ENCODE assay signal across 8 cellular contexts in the genomic region with DNA sequence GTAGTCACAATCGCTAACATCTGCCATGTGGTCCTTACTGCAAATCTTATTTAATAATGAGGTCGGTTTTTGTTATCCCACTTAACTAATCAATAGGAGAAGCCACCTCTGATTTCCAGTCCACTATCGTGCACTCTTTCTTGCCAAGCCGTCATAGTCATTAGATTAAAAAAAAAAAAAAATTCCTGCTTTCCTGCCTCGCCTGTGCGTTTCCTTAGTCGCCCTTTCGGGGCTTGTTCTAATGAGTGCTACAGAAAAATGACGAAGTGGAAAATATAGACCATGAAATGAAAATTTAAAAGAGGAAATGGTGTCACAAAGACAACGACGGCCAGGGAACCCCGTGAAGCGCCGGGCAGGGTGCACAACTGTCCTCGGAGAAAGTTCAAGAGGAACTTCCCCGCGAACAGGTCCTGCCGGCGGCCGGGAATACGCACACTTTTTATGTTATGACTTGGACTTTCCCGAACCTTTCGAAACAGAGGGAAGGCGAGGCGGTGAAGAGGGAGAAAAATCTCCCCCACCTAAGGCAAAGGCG. TPM values are rescaled to one million over a fixed set of nuclear protein-coding genes. Genes with fewer than 3 reads are reported as not detected.
A peak's percentile ranks its signal among the peaks of the same experiment; 100 is the strongest.
DNase-seq lines count a peak whose midpoint lies in the region; ATAC-seq and TF ChIP-seq lines count a peak whose summit lies in the region.

No MANE protein-coding gene starts in this region.

- H3K9me3 ChIP-seq in KOPT-K1 (ENCODE audit: insufficient read depth, low read length, poor library complexity, severe bottlenecking) (no peaks in the 10 kb centered on the region), vagina (no peaks in the 10 kb centered on the region)

- no peaks in the 10 kb centered on the region for H3K27me3 ChIP-seq in vagina

- H3K4me1 ChIP-seq in vagina, result peaks cover 37% of the 10 kb centered on the region

- peaks cover 23% of the 10 kb centered on the region for H3K4me1 Mint-ChIP-seq in neural crest cell

- H3K4me3 ChIP-seq in vagina, result peak overlapping the region; percentile 89 to 98

- H3K4me3 Mint-ChIP-seq in neural crest cell, result peak overlapping the region; percentile 94

- no peaks in the 10 kb centered on the region for H3K27me3 Mint-ChIP-seq in neural crest cell (ENCODE audit: low read depth)

- H3K36me3 ChIP-seq in KOPT-K1 (ENCODE audit: insufficient read depth, low read length) (no peaks in the 10 kb centered on the region), vagina (no peaks in the 10 kb centered on the region)

- ATAC-seq in GM21619 (IDR thresholded peaks at IDR 0.05; ENCODE audit: unreplicated experiment), result peak; percentile 13
- peak; percentile 9 for ATAC-seq in esophagus mucosa

- intact Hi-C loops in vagina (cut with DNase I), result loop anchor here (5.0 kb wide), 1 partner anchor 72 kb away; a partner anchor contains a TSS

- peaks cover 2% of the 10 kb centered on the region for H3K36me3 Mint-ChIP-seq in neural crest cell (ENCODE audit: low read depth)

- DNase-seq in ELF-1 (ENCODE audit: low read depth, low spot score) (peak; percentile 60), neural crest cell (ENCODE audit: low read depth, low spot score) (no peak), vagina (ENCODE audit: extremely low spot score in 2 of 2) (no peak), amniotic stem cell (lab: John Stamatoyannopoulos, UW) (no peak)
- peak; percentile 66 to 68 for DNase-seq in activated CD4-positive, alpha-beta T cell treated with anti-CD3 and anti-CD28 coated beads, Interleukin-2, amount 50 U/mL, for 48 hours

- H3K27ac Mint-ChIP-seq in neural crest cell (ENCODE audit: unreplicated experiment), result peak overlapping the region; percentile 99

- no peak for TF ChIP-seq POLR2A in vagina (IDR thresholded peaks at IDR 0.05)

- TF ChIP-seq CTCF in neural crest cell (conservative IDR thresholded peaks at IDR 0.05) (no peak), vagina (IDR thresholded peaks at IDR 0.05) (no peak)

- no peaks in the 10 kb centered on the region for H3K9me3 Mint-ChIP-seq in neural crest cell

- peak overlapping the region; percentile 88 for H3K27ac ChIP-seq in KOPT-K1 (ENCODE audit: low read depth, low read length, poor library complexity, severe bottlenecking)
- H3K27ac ChIP-seq in vagina, result peak overlapping the region; percentile 95

RNA-seq across cellular contexts. Expression of a gene that starts 0.3 kb away (rescaled TPM):
- total RNA-seq in esophagus mucosa, result 30.6 TPM
- 54.9 and 59.1 TPM in 2 replicates for total RNA-seq in neural crest cell
- 35.6 TPM for total RNA-seq in vagina

Comparison
In these comparisons a context has a peak if more than half of its experiments do, and no peak if none do; other contexts are left out.
1. DNase-seq: peak in ELF-1 (single experiment) and activated CD4-positive, alpha-beta T cell treated with anti-CD3 and anti-CD28 coated beads, Interleukin-2, amount 50 U/mL, for 48 hours (2 of 2); none in neural crest cell (single experiment), vagina (0 of 2) and amniotic stem cell (single experiment).